ENCODE assay signal across 25 cellular contexts in the genomic region with DNA sequence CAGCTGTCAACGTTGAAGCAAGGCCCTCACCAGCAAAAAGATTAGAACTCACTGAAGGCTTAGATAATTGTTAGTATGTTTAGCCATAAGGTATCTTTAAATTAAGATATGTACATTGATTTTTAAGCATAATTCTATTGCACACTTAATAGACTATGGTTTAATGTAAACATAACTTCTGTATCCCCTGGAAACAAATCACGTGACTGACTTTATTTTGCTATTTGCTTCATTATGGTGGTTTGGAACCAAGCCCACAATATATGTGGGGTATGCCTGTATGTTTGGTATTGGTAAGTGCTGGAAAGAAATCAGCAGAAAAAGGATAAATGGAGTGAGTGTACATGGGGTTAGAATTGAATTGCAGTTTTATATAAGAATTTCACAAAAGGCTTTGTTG.
"Had no signal": no experiment of that assay in that cellular context is flagged by ENCODE, and none has a peak within 500 bp of the region (broad histone marks: within the 10 kb centered on the region; RNA-seq: fewer than 3 reads in every experiment).

No MANE protein-coding gene starts in this region.

- H3K36me3 ChIP-seq: colonic mucosa, esophagus muscularis mucosa, esophagus squamous epithelium, gastrocnemius medialis, gastroesophageal sphincter, heart left ventricle, heart right ventricle had no signal

- FAIRE-seq: endothelial cell of umbilical vein had no signal

- DNase-seq: colonic mucosa; cortex of kidney; dermis blood vessel endothelial cell; dorsolateral prefrontal cortex; effector CD4-positive, alpha-beta T cell; effector CD8-positive, alpha-beta T cell; effector memory CD4-positive, alpha-beta T cell; effector memory CD8-positive, alpha-beta T cell; endodermal cell; erythroblast; esophagus squamous epithelium; foreskin fibroblast; foreskin keratinocyte; foreskin melanocyte; gastrocnemius medialis; glutamatergic neuron; head of caudate nucleus; heart left ventricle; heart right ventricle had no signal

- H3K4me1 ChIP-seq: colonic mucosa, foreskin keratinocyte had no signal

- H3K27me3 ChIP-seq: colonic mucosa, dorsolateral prefrontal cortex, esophagus muscularis mucosa, esophagus squamous epithelium, foreskin keratinocyte, gastrocnemius medialis, gastroesophageal sphincter, heart left ventricle, heart right ventricle had no signal

- H3K4me3 ChIP-seq: colonic mucosa, coronary artery, dorsolateral prefrontal cortex, esophagus muscularis mucosa, esophagus squamous epithelium, gastrocnemius medialis, gastroesophageal sphincter, heart left ventricle, heart right ventricle had no signal

- ATAC-seq: effector memory CD8-positive, alpha-beta T cell; esophagus mucosa; foreskin keratinocyte; gastrocnemius medialis; gastroesophageal sphincter; heart left ventricle; heart right ventricle had no signal

- H3K9me3 ChIP-seq: colonic mucosa, esophagus squamous epithelium, gastrocnemius medialis had no signal

- H3K27ac ChIP-seq: colonic mucosa, coronary artery, dorsolateral prefrontal cortex, epithelial cell of prostate, esophagus muscularis mucosa, esophagus squamous epithelium, foreskin keratinocyte, gastrocnemius medialis, gastroesophageal sphincter, heart left ventricle, heart right ventricle had no signal
